8 cellular contexts compared by ENCODE assay signal in the genomic region with DNA sequence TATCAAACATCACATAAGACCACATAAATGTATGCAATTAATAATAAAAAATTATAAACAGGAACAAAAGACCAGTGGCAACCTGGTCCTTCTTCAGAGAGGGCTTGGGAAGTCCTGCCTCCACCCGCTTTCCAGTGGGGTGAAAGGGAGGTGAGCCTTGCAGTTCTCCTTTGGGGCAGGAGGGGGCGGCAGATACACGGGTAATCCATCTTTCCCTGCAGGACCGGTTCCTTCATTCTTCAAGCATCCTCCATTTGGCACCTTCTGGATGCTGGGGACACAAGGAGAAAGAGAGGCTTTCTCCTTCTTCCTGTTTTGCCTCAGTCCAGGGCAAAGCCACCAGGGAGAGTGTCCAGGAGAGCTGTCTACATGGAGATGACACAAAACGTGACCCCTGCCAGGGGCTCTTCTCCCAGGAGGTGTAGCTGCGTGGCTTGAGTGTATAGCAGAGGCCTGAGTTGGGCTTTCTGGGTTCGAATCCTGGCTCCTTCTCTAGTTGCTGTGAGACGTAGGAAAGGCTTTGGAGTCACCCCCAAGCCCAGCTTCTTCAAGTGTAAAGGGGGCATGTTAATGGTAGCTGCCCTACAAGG. TPM values are rescaled to one million over a fixed set of nuclear protein-coding genes. Genes with fewer than 3 reads are reported as not detected.
A peak's percentile ranks its signal among the peaks of the same experiment; 100 is the strongest.
DNase-seq lines count a peak whose midpoint lies in the region; ATAC-seq lines count a peak whose summit lies in the region.

No MANE protein-coding gene starts in this region.

- H3K9ac ChIP-seq in GM23248: no peak overlapping the region

- no peak overlapping the region for H3K4me2 ChIP-seq in GM23248 (ENCODE audit: unreplicated experiment)

- H3K36me3 ChIP-seq in GM23248 (ENCODE audit: low read depth): no peaks in the 10 kb centered on the region

- H3K79me2 ChIP-seq in GM23248 (ENCODE audit: insufficient read depth): no peaks in the 10 kb centered on the region

- H3K27me3 ChIP-seq in GM23248 (replicated peaks; ENCODE audit: insufficient read depth): no peaks in the 10 kb centered on the region

- ATAC-seq in HG03280 (IDR thresholded peaks at IDR 0.05; ENCODE audit: unreplicated experiment): no peak

- 28 to 32% methylated on average over 8 of the region's 8 CpGs for WGBS in GM23248 (ENCODE audit: low coverage in 1 of 2, low lambda C conversion rate in 2 of 2, missing lambda C conversion rate in 2 of 2), 2 experiments

- in situ Hi-C loops in GM23248 (cut with MboI): no loop called here

- H3K27ac ChIP-seq in GM23248: no peak overlapping the region

- H3K9me3 ChIP-seq in GM23248 (ENCODE audit: low read depth): no peaks in the 10 kb centered on the region

- H2AFZ ChIP-seq in GM23248: no peak overlapping the region

- no peaks in the 10 kb centered on the region for H4K20me1 ChIP-seq in GM23248 (ENCODE audit: insufficient read depth)

- H3K4me3 ChIP-seq in GM23248: no peak overlapping the region

- H3K9me2 ChIP-seq in GM23248 (ENCODE audit: insufficient read depth): no peaks in the 10 kb centered on the region

- H3K4me1 ChIP-seq in GM23248 (ENCODE audit: insufficient read depth): peaks cover 9% of the 10 kb centered on the region

- DNase-seq in AG08395 (ENCODE audit: low spot score): peak; percentile 90
- peak; percentile 81 for DNase-seq in GM23248
- peak; percentile 18 for DNase-seq in NCI-H526 treated with DMSO at 0.1 percent for 48 hours (lab: John Stamatoyannopoulos, UW)
- DNase-seq in activated CD4-positive, alpha-beta T cell treated with anti-CD3 and anti-CD28 coated beads, Interleukin-2, amount 50 U/mL, for 24 hours (ENCODE audit: low read depth in 1 of 2, low spot score in 1 of 2): peak; percentile 66 to 67
- DNase-seq in ecto neural progenitor cell (ENCODE audit: low spot score): peak; percentile 81
- DNase-seq in medulla oblongata (ENCODE audit: extremely low spot score): peak; percentile 79
- peak; percentile 40 to 45 for DNase-seq in stimulated activated CD8-positive, alpha-beta memory T cell treated with anti-CD3 and anti-CD28 coated beads, Interleukin-15, amount 100 ng/mL, for 48 hours (ENCODE audit: low read depth in 2 of 2)

- H3F3A ChIP-seq in GM23248 (ENCODE audit: insufficient read depth): no peaks in the 10 kb centered on the region

RNA-seq across cellular contexts. Expression of gene RPLP1, which starts 23.2 kb away (rescaled TPM):
- 167 and 172 TPM in 2 replicates for total RNA-seq in GM23248 (2014; rRNA removed; shearing (Covaris generic))
- polyA plus RNA-seq in GM23248 (2016; fragmentation: Nextera tagmentation; extraction: Ambion mirVana): 952 and 963 TPM in 2 replicates

Comparison
In these comparisons a context has a peak if more than half of its experiments do, and no peak if none do; other contexts are left out.
1. DNase-seq: peak in every context shown above with its lines; median percentile 90 in AG08395; 81 in GM23248; 81 in ecto neural progenitor cell; 79 in medulla oblongata; 66 in activated CD4-positive, alpha-beta T cell treated with anti-CD3 and anti-CD28 coated beads, Interleukin-2, amount 50 U/mL, for 24 hours; 42 in stimulated activated CD8-positive, alpha-beta memory T cell treated with anti-CD3 and anti-CD28 coated beads, Interleukin-15, amount 100 ng/mL, for 48 hours; 18 in NCI-H526 treated with DMSO at 0.1 percent for 48 hours.